Comparison of ENCODE assay signal across 21 cellular contexts in the genomic region with DNA sequence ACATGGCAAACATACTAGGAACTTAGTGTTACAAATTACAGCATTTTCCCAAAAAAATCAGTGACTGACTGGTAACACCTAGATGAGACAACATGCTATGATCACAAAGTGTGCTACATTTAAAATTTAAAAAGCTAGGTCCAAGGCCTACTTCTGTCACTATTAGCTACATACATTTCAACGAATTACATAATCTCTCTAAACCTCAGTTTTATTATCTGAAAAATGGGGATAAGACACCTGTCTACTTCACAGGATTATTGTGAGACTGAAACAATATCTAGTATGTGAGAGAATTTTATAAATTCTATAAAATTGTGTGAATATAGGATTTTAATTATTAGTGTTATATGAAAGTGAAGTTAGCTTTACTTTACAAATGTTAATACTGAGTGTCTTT.
DNase-seq lines count a peak whose midpoint lies in the region; ATAC-seq and TF ChIP-seq lines count a peak whose summit lies in the region.
"Had no signal": no experiment of that assay in that cellular context is flagged by ENCODE, and none has a peak within 500 bp of the region (broad histone marks: within the 10 kb centered on the region; RNA-seq: fewer than 3 reads in every experiment).

No MANE protein-coding gene starts in this region.

- TF ChIP-seq EP300 in sigmoid colon (IDR thresholded peaks at IDR 0.05) = no peak

- DNase-seq in PC-3 (no peak), mammary epithelial cell (no peak), sigmoid colon (no peak), amygdala (lab: John Stamatoyannopoulos, UW) (no peak), cerebellar nuclear complex (lab: John Stamatoyannopoulos, UW) (no peak)
- DNase-seq: CD8-positive, alpha-beta memory T cell; DND-41; H7; NCI-H1048; NCI-H1417; NCI-H1694; NCI-H2029 treated with DMSO at 0.1 percent for 48 hours; NCI-H2227 treated with DMSO at 0.1 percent for 48 hours; NCI-H526 treated with DMSO at 0.1 percent for 48 hours; RPMI8226; SHP77 had no signal

- H3K9me3 ChIP-seq in PC-3 (ENCODE audit: low read length) (no peaks in the 10 kb centered on the region), mammary epithelial cell (replicated peaks; ENCODE audit: insufficient read depth, low read length) (no peaks in the 10 kb centered on the region), sigmoid colon (no peaks in the 10 kb centered on the region)
- H3K9me3 ChIP-seq: A549 had no signal

- POLR2A ChIA-PET in PC-3 (lab: Charles Lee; ENCODE audit: unreplicated experiment) = no interaction called here

- BruUV-seq in PC-3 (replicated peaks; lab: Mats Ljungman, UMichigan) (no TSS peak), mammary epithelial cell (replicated peaks; lab: Mats Ljungman, UMichigan) (no TSS peak)

- H3K27ac ChIP-seq in ACC112 (ENCODE audit: low read depth, low read length) (peak overlapping the region; percentile 89), PC-3 (ENCODE audit: low read length) (no peak overlapping the region), mammary epithelial cell (ENCODE audit: insufficient read depth, low read depth, low read length) (peak overlapping the region; percentile 77), sigmoid colon (peak overlapping the region in 3 of 4 donors; percentile 34 to 77 (median 67))
- H3K27ac ChIP-seq: GM23248, KMS-11 had no signal

- intact Hi-C loops in PC-3 (cut with micrococcal nuclease) = no loop called here
- intact Hi-C loops in mammary epithelial cell (cut with micrococcal nuclease) = loop anchor here (10.0 kb wide), 2 partner anchors 368 to 778 kb away; no protein-coding TSS in a partner anchor
- intact Hi-C loops in sigmoid colon (cut with DNase I) = no loop called here

- no peaks in the 10 kb centered on the region for H3F3A ChIP-seq in PC-3 (ENCODE audit: low read length, unreplicated experiment)

- H3K36me3 ChIP-seq in ACC112 (ENCODE audit: insufficient read depth, low read length) (peaks cover 4% of the 10 kb centered on the region; the same call in 1 of the 2 replicates), PC-3 (ENCODE audit: low read depth, low read length) (no peaks in the 10 kb centered on the region), mammary epithelial cell (ENCODE audit: insufficient read depth, low read length) (no peaks in the 10 kb centered on the region), sigmoid colon (no peaks in the 10 kb centered on the region)

- H4K20me1 ChIP-seq in PC-3 (ENCODE audit: low read length) (no peaks in the 10 kb centered on the region), mammary epithelial cell (ENCODE audit: insufficient read depth, low read length) (no peaks in the 10 kb centered on the region)

- H3K27me3 ChIP-seq in ACC112 (ENCODE audit: insufficient read depth, low read length) = no peaks in the 10 kb centered on the region
- no peaks in the 10 kb centered on the region for H3K27me3 ChIP-seq in PC-3 (ENCODE audit: low read length)
- no peaks in the 10 kb centered on the region for H3K27me3 ChIP-seq in mammary epithelial cell (ENCODE audit: insufficient read depth, low read length)
- H3K27me3 ChIP-seq in sigmoid colon = no peaks in the 10 kb centered on the region

- in situ Hi-C loops in mammary epithelial cell (cut with MboI; ENCODE audit: low sequenced_read_pairs in 2 of 2) = no loop called here

- CTCF ChIA-PET in PC-3 (lab: Charles Lee) (no interaction called here), mammary epithelial cell (lab: Charles Lee; ENCODE audit: low non-redundant PET) (no interaction called here)

- TF ChIP-seq POLR2A in sigmoid colon (IDR thresholded peaks at IDR 0.05) = no peak

- H3K9ac ChIP-seq in PC-3 (ENCODE audit: low read length) = peak overlapping the region; percentile 28; the same call in 1 of the 2 replicates
- H3K9ac ChIP-seq in mammary epithelial cell (ENCODE audit: insufficient read depth, low read length) = no peak overlapping the region
- H3K9ac ChIP-seq: KMS-11 had no signal

- H3K79me2 ChIP-seq in ACC112 (ENCODE audit: control insufficient read depth, insufficient read depth, low read length, unreplicated experiment) (no peaks in the 10 kb centered on the region), PC-3 (ENCODE audit: low read length) (no peaks in the 10 kb centered on the region), mammary epithelial cell (ENCODE audit: insufficient read depth, low read length) (no peaks in the 10 kb centered on the region)

- H2AFZ ChIP-seq in ACC112 (ENCODE audit: low read length, unreplicated experiment) (no peak overlapping the region), PC-3 (ENCODE audit: low read length) (no peak overlapping the region), mammary epithelial cell (ENCODE audit: low read depth, low read length) (no peak overlapping the region)

- dilution Hi-C loops in mammary epithelial cell (cut with HindIII; ENCODE audit: low sequenced_read_pairs) = no loop called here

- peaks cover 57% of the 10 kb centered on the region for H3K4me1 ChIP-seq in ACC112 (ENCODE audit: control insufficient read depth, insufficient read depth, low read length, unreplicated experiment)
- H3K4me1 ChIP-seq in PC-3 (ENCODE audit: insufficient read depth, low read length) = peaks cover 62% of the 10 kb centered on the region
- H3K4me1 ChIP-seq in mammary epithelial cell (ENCODE audit: insufficient read depth, low read length) = peaks cover 41% of the 10 kb centered on the region
- peaks cover 0 to 73% (median 35%) of the 10 kb centered on the region in 4 donors for H3K4me1 ChIP-seq in sigmoid colon

- H3K4me3 ChIP-seq in ACC112 (ENCODE audit: low read depth, low read length) (no peak overlapping the region), PC-3 (ENCODE audit: low read length) (no peak overlapping the region), mammary epithelial cell (replicated peaks in 1 of 3; ENCODE audit: insufficient read depth in 1 of 3, low read depth in 2 of 3, low read length in 3 of 3) (no peak overlapping the region), sigmoid colon (no peak overlapping the region)
- H3K4me3 ChIP-seq: A549 had no signal

- 100% methylated on average over 1 of the region's 1 CpG for WGBS in mammary epithelial cell (ENCODE audit: low coverage, missing lambda C conversion rate)
- 91 to 93% methylated on average over 1 of the region's 1 CpG for WGBS in sigmoid colon, 2 donors

- TF ChIP-seq CTCF in PC-3 (conservative IDR thresholded peaks at IDR 0.05; ENCODE audit: low read depth, low read length) (no peak), mammary epithelial cell (conservative IDR thresholded peaks at IDR 0.05 in 1 of 2, IDR thresholded peaks at IDR 0.05 in 1 of 2; ENCODE audit: extremely low read depth in 1 of 2, insufficient read depth in 1 of 2, low read depth in 1 of 2, low read length in 2 of 2) (no peak), sigmoid colon (IDR thresholded peaks at IDR 0.05) (no peak)

- ATAC-seq in PC-3 = no peak
- no peak for ATAC-seq in GM18502 (IDR thresholded peaks at IDR 0.05; ENCODE audit: poor library complexity, unreplicated experiment)
- ATAC-seq: A549 had no signal

- no peaks in the 10 kb centered on the region for H3K9me2 ChIP-seq in PC-3 (replicated peaks; ENCODE audit: low read length)

- peak overlapping the region; percentile 73; the same call in 1 of the 2 replicates for H3K4me2 ChIP-seq in PC-3 (ENCODE audit: low read length)
- H3K4me2 ChIP-seq in mammary epithelial cell (ENCODE audit: insufficient read depth, low read depth, low read length) = no peak overlapping the region
- H3K4me2 ChIP-seq: KMS-11 had no signal
